In genomic region chr15:75209289-75209676, GRCh38 we compare ENCODE assay signal across 29 cellular contexts. TPM values are rescaled to one million over a fixed set of nuclear protein-coding genes. Genes with fewer than 3 reads are reported as not detected.
DNase-seq lines count a peak whose midpoint lies in the region; ATAC-seq and TF ChIP-seq lines count a peak whose summit lies in the region.
"Had no signal": no experiment of that assay in that cellular context is flagged by ENCODE, and none has a peak within 500 bp of the region (broad histone marks: within the 10 kb centered on the region; RNA-seq: fewer than 3 reads in every experiment).

No MANE protein-coding gene starts in this region.

- H3K4me1 Mint-ChIP-seq in stimulated activated naive CD8-positive, alpha-beta T cell treated with anti-CD3 and anti-CD28 coated beads, Interleukin-15, amount 100 ng/mL, for 72 hours: peaks cover 74% of the 10 kb centered on the region
- peaks cover 27 to 36% (median 35%) of the 10 kb centered on the region in 7 donors for H3K4me1 Mint-ChIP-seq in naive thymus-derived CD4-positive, alpha-beta T cell

- no peaks in the 10 kb centered on the region for H3K9me3 ChIP-seq in naive thymus-derived CD4-positive, alpha-beta T cell (ENCODE audit: control insufficient read depth in 2 of 3, low read length in 3 of 3)
- H3K9me3 ChIP-seq in Peyer's patch: no peaks in the 10 kb centered on the region
- H3K9me3 ChIP-seq: spleen, tibial artery had no signal

- no peak for TF ChIP-seq CTCF in RWPE1 (conservative IDR thresholded peaks at IDR 0.05; ENCODE audit: low read depth)
- TF ChIP-seq CTCF in Peyer's patch (IDR thresholded peaks at IDR 0.05): no peak

- no peak for DNase-seq in stimulated activated naive CD8-positive, alpha-beta T cell treated with anti-CD3 and anti-CD28 coated beads, Interleukin-15, amount 100 ng/mL, for 72 hours
- DNase-seq in stimulated activated naive CD8-positive, alpha-beta T cell treated with anti-CD3 and anti-CD28 coated beads, Interleukin-15, Interleukin-2, amounts not matched to agents 100 U/mL and 50 U/mL, for 24 hours: no peak
- DNase-seq in RWPE1 (ENCODE audit: low spot score) (no peak), Peyer's patch (no peak), NCI-H1930 (lab: John Stamatoyannopoulos, UW) (no peak), glomerular visceral epithelial cell (ENCODE audit: extremely low spot score) (no peak)
- no peak for DNase-seq in naive thymus-derived CD4-positive, alpha-beta T cell
- DNase-seq: activated CD4-positive, alpha-beta T cell treated with anti-CD3 and anti-CD28 coated beads, Interleukin-2, amount 50 U/mL, for 4 hours; activated CD4-positive, CD25-positive, alpha-beta regulatory T cell; activated CD8-positive, alpha-beta memory T cell treated with anti-CD3 and anti-CD28 coated beads, Interleukin-2, amount 50 U/mL, for 4 hours; activated effector memory CD4-positive, alpha-beta T cell treated with anti-CD3 and anti-CD28 coated beads, Interleukin-2, amount 50 U/mL, for 16 hours; activated naive CD8-positive, alpha-beta T cell treated with anti-CD3 and anti-CD28 coated beads for 36 hours; cortex of kidney; effector memory CD4-positive, alpha-beta T cell; GOT3; NCI-H1092; NCI-H1694 treated with DMSO at 0.1 percent for 48 hours; NCI-H524; OCI-M1; spleen; stimulated activated CD4-positive, alpha-beta T cell treated with anti-CD3 and anti-CD28 coated beads, Interleukin-2, amount 100 ng/mL, for 24 hours; T-helper 1 cell had no signal

- H3K27ac Mint-ChIP-seq in stimulated activated naive CD8-positive, alpha-beta T cell treated with anti-CD3 and anti-CD28 coated beads, Interleukin-15, amount 100 ng/mL, for 72 hours: peak overlapping the region; percentile 53 to 94
- peak overlapping the region in 5 of 9 donors; percentile 30 to 72 (median 66) for H3K27ac Mint-ChIP-seq in naive thymus-derived CD4-positive, alpha-beta T cell
- H3K27ac Mint-ChIP-seq: activated naive CD8-positive, alpha-beta T cell treated with anti-CD3 and anti-CD28 coated beads for 36 hours had no signal

- POLR2A ChIA-PET in RWPE1 (lab: Yijun Ruan, JAX; ENCODE audit: low non-redundant PET): no interaction called here
- POLR2A ChIA-PET in naive thymus-derived CD4-positive, alpha-beta T cell (lab: Charles Lee): no interaction called here

- no peaks in the 10 kb centered on the region for H3K9me3 Mint-ChIP-seq in stimulated activated naive CD8-positive, alpha-beta T cell treated with anti-CD3 and anti-CD28 coated beads, Interleukin-15, amount 100 ng/mL, for 72 hours
- peaks cover 0 to 2% (median 0%) of the 10 kb centered on the region in 11 donors for H3K9me3 Mint-ChIP-seq in naive thymus-derived CD4-positive, alpha-beta T cell
- H3K9me3 Mint-ChIP-seq: activated naive CD8-positive, alpha-beta T cell treated with anti-CD3 and anti-CD28 coated beads for 36 hours; IgD-negative memory B cell had no signal

- no peak for TF ChIP-seq POLR2A in Peyer's patch (IDR thresholded peaks at IDR 0.05)

- peaks cover 0 to 19% (median 6%) of the 10 kb centered on the region in 5 donors for H3K36me3 Mint-ChIP-seq in naive thymus-derived CD4-positive, alpha-beta T cell
- H3K36me3 Mint-ChIP-seq: IgD-negative memory B cell had no signal

- intact Hi-C loops in naive thymus-derived CD4-positive, alpha-beta T cell (cut with micrococcal nuclease): loop anchor here (10.0 kb wide), 3 partner anchors 364 to 594 kb away; partner anchors contain the start of genes CLK3 (in 1 of the 2), CSK (in 1 of the 2) and ULK3 (in 1 of the 2)

- no peaks in the 10 kb centered on the region for H3K27me3 ChIP-seq in naive thymus-derived CD4-positive, alpha-beta T cell (ENCODE audit: control insufficient read depth in 2 of 2, insufficient read depth in 2 of 2, low read length in 2 of 2)
- H3K27me3 ChIP-seq in Peyer's patch: no peaks in the 10 kb centered on the region
- H3K27me3 ChIP-seq: spleen, tibial artery had no signal

- peaks cover 0 to 81% (median 12%) of the 10 kb centered on the region in 3 experiments for H3K36me3 ChIP-seq in naive thymus-derived CD4-positive, alpha-beta T cell (ENCODE audit: control insufficient read depth in 2 of 3, insufficient read depth in 3 of 3, low read length in 3 of 3)
- peaks cover 0 to 75% (median 0%) of the 10 kb centered on the region in 3 donors for H3K36me3 ChIP-seq in Peyer's patch

- H3K4me3 Mint-ChIP-seq in stimulated activated naive CD8-positive, alpha-beta T cell treated with anti-CD3 and anti-CD28 coated beads, Interleukin-15, amount 100 ng/mL, for 72 hours: no peak overlapping the region
- peak overlapping the region in 3 of 10 donors; percentile 5 to 42 (median 37) for H3K4me3 Mint-ChIP-seq in naive thymus-derived CD4-positive, alpha-beta T cell
- H3K4me3 Mint-ChIP-seq: activated naive CD8-positive, alpha-beta T cell treated with anti-CD3 and anti-CD28 coated beads for 36 hours; IgD-negative memory B cell had no signal

- H3K4me3 ChIP-seq in naive thymus-derived CD4-positive, alpha-beta T cell (ENCODE audit: low read length): no peak overlapping the region
- no peak overlapping the region for H3K4me3 ChIP-seq in Peyer's patch
- H3K4me3 ChIP-seq: spleen, tibial artery had no signal

- no peak for ATAC-seq in stimulated activated naive CD8-positive, alpha-beta T cell treated with anti-CD3 and anti-CD28 coated beads, Interleukin-15, amount 100 ng/mL, for 72 hours
- no peak for ATAC-seq in stimulated activated naive CD8-positive, alpha-beta T cell treated with anti-CD3 and anti-CD28 coated beads, Interleukin-15, Interleukin-2, amounts not matched to agents 100 U/mL and 50 U/mL, for 24 hours
- no peak for ATAC-seq in naive thymus-derived CD4-positive, alpha-beta T cell

- CTCF ChIA-PET in RWPE1 (lab: Yijun Ruan, JAX): interaction anchor here (0.6 to 11.3 kb wide), 2 partner anchors 119 to 179 kb away, joined by 3 to 134 read pairs; no protein-coding TSS in a partner anchor
- CTCF ChIA-PET in naive thymus-derived CD4-positive, alpha-beta T cell (lab: Charles Lee): interaction anchor here (0.5 kb wide), 1 partner anchor 433 kb away, joined by 4 read pairs; no protein-coding TSS in a partner anchor

- no peaks in the 10 kb centered on the region for H3K27me3 Mint-ChIP-seq in stimulated activated naive CD8-positive, alpha-beta T cell treated with anti-CD3 and anti-CD28 coated beads, Interleukin-15, amount 100 ng/mL, for 72 hours
- H3K27me3 Mint-ChIP-seq in naive thymus-derived CD4-positive, alpha-beta T cell: no peaks in the 10 kb centered on the region
- H3K27me3 Mint-ChIP-seq: activated naive CD8-positive, alpha-beta T cell treated with anti-CD3 and anti-CD28 coated beads for 36 hours; IgD-negative memory B cell had no signal

- H3K4me1 ChIP-seq in naive thymus-derived CD4-positive, alpha-beta T cell (ENCODE audit: control insufficient read depth in 2 of 2, insufficient read depth in 2 of 2, low read length in 2 of 2): peaks cover 2 to 7% of the 10 kb centered on the region in 2 donors
- peaks cover 0 to 31% (median 9%) of the 10 kb centered on the region in 4 donors for H3K4me1 ChIP-seq in Peyer's patch

- H3K27ac ChIP-seq in RWPE1 (peak overlapping the region; percentile 27), Peyer's patch (no peak overlapping the region)
- no peak overlapping the region for H3K27ac ChIP-seq in naive thymus-derived CD4-positive, alpha-beta T cell (ENCODE audit: low read depth, low read length)
- H3K27ac ChIP-seq: C4-2B, parathyroid adenoma, spleen had no signal

RNA-seq across cellular contexts. Expression of gene C15orf39, which starts 7.6 kb away (rescaled TPM):
- 100 to 1,000 TPM in 1 of 5 experiments, 10 to 100 TPM in 4; 30.9 to 124 (median 50.5) TPM for total RNA-seq in naive thymus-derived CD4-positive, alpha-beta T cell
- 1 to 10 TPM; 2.1 to 6.1 TPM for polyA plus RNA-seq in naive thymus-derived CD4-positive, alpha-beta T cell
- 10 to 100 TPM; 13.1 to 31.9 (median 26.7) TPM for total RNA-seq in Peyer's patch

RNA-seq across cellular contexts. Expression of gene GOLGA6C, which starts 48.9 kb away (rescaled TPM):
- not detected for total RNA-seq in naive thymus-derived CD4-positive, alpha-beta T cell
- polyA plus RNA-seq in naive thymus-derived CD4-positive, alpha-beta T cell: not detected
- not detected for total RNA-seq in Peyer's patch
- total RNA-seq: activated naive CD8-positive, alpha-beta T cell treated with anti-CD3 and anti-CD28 coated beads for 36 hours; astrocyte; cardiac septum; epithelial cell of proximal tubule; spleen had no signal
- polyA plus RNA-seq: IgD-negative memory B cell, spleen had no signal
